Comparison of ENCODE assay signal across 23 cellular contexts in the genomic region with DNA sequence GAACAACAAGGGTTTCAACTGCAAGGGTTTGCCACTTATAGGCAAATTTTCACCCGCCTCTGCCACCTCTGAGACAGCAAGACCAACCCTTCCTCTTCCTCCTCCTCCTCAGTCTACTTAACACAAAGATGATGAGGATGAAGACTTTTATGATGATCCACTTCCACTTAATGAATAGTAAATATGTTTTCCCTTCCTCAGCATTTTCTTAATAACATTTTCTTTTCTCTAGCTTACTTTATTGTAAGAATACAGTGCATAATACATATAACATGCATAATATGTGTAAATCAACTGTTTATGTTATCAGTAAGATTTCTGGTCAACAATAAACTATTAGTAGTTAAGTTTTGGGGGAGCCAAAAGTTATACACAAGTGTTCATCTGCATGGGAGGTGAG.
"Had no signal": no experiment of that assay in that cellular context is flagged by ENCODE, and none has a peak within 500 bp of the region (broad histone marks: within the 10 kb centered on the region; RNA-seq: fewer than 3 reads in every experiment).

No MANE protein-coding gene starts in this region.

- H3K4me3 ChIP-seq: colonic mucosa, esophagus squamous epithelium, gastrocnemius medialis, heart right ventricle, left lung, lower lobe of right lung had no signal

- H3K36me3 ChIP-seq: colonic mucosa, esophagus squamous epithelium, gastrocnemius medialis, heart right ventricle, left lung, lower lobe of right lung had no signal

- ATAC-seq: effector memory CD8-positive, alpha-beta T cell; esophagus mucosa; gastrocnemius medialis; heart right ventricle; left cardiac atrium; left lung; left ventricle myocardium superior; lower lobe of right lung had no signal

- H3K9me3 ChIP-seq: colonic mucosa, esophagus squamous epithelium, gastrocnemius medialis, left lung, lower lobe of right lung had no signal

- DNase-seq: colonic mucosa; cortex of kidney; effector CD8-positive, alpha-beta T cell; effector memory CD8-positive, alpha-beta T cell; endodermal cell; erythroblast; esophagus squamous epithelium; foreskin fibroblast; foreskin melanocyte; gastrocnemius medialis; glutamatergic neuron; head of caudate nucleus; heart right ventricle; hippocampal formation; left cardiac atrium; left lung; left ventricle myocardium superior; lower lobe of right lung; mesenchymal stem cell had no signal

- FAIRE-seq: islet of Langerhans, keratinocyte had no signal

- H3K27ac ChIP-seq: colonic mucosa, epithelial cell of prostate, esophagus squamous epithelium, gastrocnemius medialis, heart right ventricle, left lung, lower lobe of right lung had no signal

- H3K4me1 ChIP-seq: colonic mucosa, esophagus squamous epithelium, gastrocnemius medialis, heart right ventricle, lower lobe of right lung had no signal

- H3K27me3 ChIP-seq: colonic mucosa, gastrocnemius medialis had no signal
